Comparison of ENCODE assay signal across 8 cellular contexts in the genomic region with DNA sequence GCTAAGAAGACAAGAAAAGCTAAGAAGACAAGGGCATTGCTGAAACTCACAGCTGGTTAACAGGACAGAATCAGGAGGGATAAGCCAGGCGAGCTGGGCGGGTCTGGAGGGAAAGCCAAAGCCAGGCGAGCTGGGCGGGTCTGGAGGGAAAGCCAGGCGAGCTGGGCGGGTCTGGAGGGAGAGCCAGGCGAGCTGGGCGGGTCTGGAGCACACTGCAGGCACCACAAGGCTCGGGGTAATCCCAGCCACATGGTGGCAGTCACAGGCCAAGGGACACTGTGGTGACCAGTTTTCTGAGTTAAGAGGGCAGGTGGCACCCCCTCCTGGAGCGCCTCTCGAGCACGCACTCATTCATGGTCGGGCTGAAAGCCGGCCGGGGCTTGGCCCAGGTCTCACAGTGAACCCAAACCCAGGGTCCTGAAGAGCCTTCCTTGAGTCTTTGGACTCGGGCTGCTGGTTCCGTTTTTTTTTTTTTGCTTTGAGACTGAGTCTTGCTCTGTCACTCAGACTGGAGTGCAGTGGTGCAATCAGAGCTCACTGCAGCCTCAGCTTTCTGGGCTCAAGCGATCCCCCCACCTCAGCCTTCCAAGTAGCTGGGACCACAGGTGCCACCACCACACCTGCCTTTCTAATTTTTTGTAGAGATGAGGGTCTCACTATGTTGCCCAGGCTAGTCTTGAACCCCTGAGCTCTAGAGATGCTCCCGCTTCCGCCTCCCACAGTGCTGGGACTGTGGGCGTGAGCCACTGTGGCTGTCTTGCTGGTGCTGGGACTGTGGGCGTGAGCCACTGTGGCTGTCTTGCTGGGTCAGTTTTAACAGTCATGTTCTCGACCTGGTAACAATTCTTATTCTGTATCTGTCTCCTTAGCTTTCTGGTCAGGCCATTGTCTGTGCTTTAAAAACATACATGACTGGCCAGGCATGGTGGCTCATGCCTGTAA. TPM values are rescaled to one million over a fixed set of nuclear protein-coding genes. Genes with fewer than 3 reads are reported as not detected.
DNase-seq lines count a peak whose midpoint lies in the region; ATAC-seq and TF ChIP-seq lines count a peak whose summit lies in the region.

No MANE protein-coding gene starts in this region.

- H2BK5ac ChIP-seq in H9 (ENCODE audit: insufficient read length, low read length), result no peak overlapping the region

- no peak overlapping the region for H2BK120ac ChIP-seq in H9 (ENCODE audit: low read depth, low read length, poor library complexity, severe bottlenecking)

- H3K27me3 ChIP-seq in H9 (ENCODE audit: insufficient read depth, low read length) (no peaks in the 10 kb centered on the region), Peyer's patch (no peaks in the 10 kb centered on the region), left lung (no peaks in the 10 kb centered on the region), testis (no peaks in the 10 kb centered on the region)

- no peaks in the 10 kb centered on the region for H4K20me1 ChIP-seq in H9 (ENCODE audit: control insufficient read depth, insufficient read depth, insufficient read length)

- DNase-seq in CD1c-positive myeloid dendritic cell (ENCODE audit: extremely low spot score), result peak; percentile 13
- peak; percentile 97 for DNase-seq in H9
- DNase-seq in Peyer's patch, result peak; percentile 26 to 90 (median 85)
- DNase-seq in choroid plexus epithelial cell (ENCODE audit: low read depth), result peak; percentile 28
- DNase-seq in left lung, result peak; percentile 74 to 86
- peak; percentile 93 for DNase-seq in testis

- no peak overlapping the region for H2BK15ac ChIP-seq in H9 (ENCODE audit: low read depth, low read length)

- no peak overlapping the region for H2AFZ ChIP-seq in H9 (ENCODE audit: low read length)

- intact Hi-C loops in left lung (cut with DNase I), result no loop called here
- intact Hi-C loops in testis (cut with DNase I; ENCODE audit: low total_unique reads), result no loop called here

- H3K4ac ChIP-seq in H9 (ENCODE audit: low read depth, low read length), result no peak overlapping the region

- H3K36me3 ChIP-seq in Peyer's patch (peaks cover 0 to 97% (median 3%) of the 10 kb centered on the region in 3 donors), left lung (peaks cover 6 to 100% of the 10 kb centered on the region in 2 donors), testis (ENCODE audit: low read depth, missing control alignments) (no peaks in the 10 kb centered on the region)

- no peak for TF ChIP-seq POLR2A in Peyer's patch (IDR thresholded peaks at IDR 0.05)
- no peak for TF ChIP-seq POLR2A in testis (IDR thresholded peaks at IDR 0.05)

- H3K23ac ChIP-seq in H9 (ENCODE audit: insufficient read length, low read depth, low read length), result no peak overlapping the region

- no peak overlapping the region for H3K18ac ChIP-seq in H9 (ENCODE audit: insufficient read length, low read depth, low read length)

- H2BK20ac ChIP-seq in H9 (ENCODE audit: low read depth, low read length, poor library complexity, severe bottlenecking), result no peak overlapping the region

- H3K4me3 Mint-ChIP-seq in H9, result no peak overlapping the region; a peak in 2 of 5 replicates

- H2AK5ac ChIP-seq in H9 (ENCODE audit: insufficient read length, low read length), result no peak overlapping the region

- TF ChIP-seq CTCF in H9 (conservative IDR thresholded peaks at IDR 0.05), result peak; percentile 80
- peak in 4 of 6 experiments; percentile 34 to 75 (median 72) for TF ChIP-seq CTCF in Peyer's patch (IDR thresholded peaks at IDR 0.05)
- TF ChIP-seq CTCF in choroid plexus epithelial cell (conservative IDR thresholded peaks at IDR 0.05; ENCODE audit: low read depth, low read length), result peak; percentile 7
- peak; percentile 31 to 42 for TF ChIP-seq CTCF in left lung (IDR thresholded peaks at IDR 0.05)
- TF ChIP-seq CTCF in testis (IDR thresholded peaks at IDR 0.05), result peak; percentile 9 to 48 (median 41)

- no peak overlapping the region for H2BK12ac ChIP-seq in H9 (ENCODE audit: insufficient read length, low read depth, low read length)

- H3K27me3 Mint-ChIP-seq in H9 (ENCODE audit: low read depth), result no peaks in the 10 kb centered on the region; the same call in 1 of the 2 replicates

- no peak overlapping the region for H4K5ac ChIP-seq in H9 (ENCODE audit: insufficient read length, low read depth, low read length)

- H4K91ac ChIP-seq in H9 (ENCODE audit: insufficient read length, low read depth, low read length), result no peak overlapping the region

- ATAC-seq in left lung (peak; percentile 97), GM18519 (IDR thresholded peaks at IDR 0.05; ENCODE audit: low FRiP score, unreplicated experiment) (no peak), HG02852 (IDR thresholded peaks at IDR 0.05; ENCODE audit: unreplicated experiment) (no peak)

- H3K79me2 ChIP-seq in H9 (ENCODE audit: insufficient read depth, low read length), result no peaks in the 10 kb centered on the region

- H3K79me1 ChIP-seq in H9 (ENCODE audit: insufficient read depth, low read depth, low read length, poor library complexity, severe bottlenecking), result no peaks in the 10 kb centered on the region

- H3K14ac ChIP-seq in H9 (ENCODE audit: insufficient read depth, low read length), result no peak overlapping the region

- H3K36me3 Mint-ChIP-seq in H9 (ENCODE audit: insufficient read depth in 1 of 3, low read depth in 3 of 3), result peaks cover 61 to 90% (median 81%) of the 10 kb centered on the region in 3 experiments

- H3K27ac ChIP-seq in H9 (ENCODE audit: insufficient read length, low read depth, low read length), result no peak overlapping the region
- H3K27ac ChIP-seq in Peyer's patch, result no peak overlapping the region
- no peak overlapping the region for H3K27ac ChIP-seq in left lung
- H3K27ac ChIP-seq in testis, result peak overlapping the region in 1 of 2 donors; percentile 11

- H3K4me1 Mint-ChIP-seq in H9, result peaks cover 3 to 11% of the 10 kb centered on the region in 2 experiments

- H3K9me3 ChIP-seq in H9 (ENCODE audit: control insufficient read depth, low read depth, low read length), result no peaks in the 10 kb centered on the region
- H3K9me3 ChIP-seq in Peyer's patch, result no peaks in the 10 kb centered on the region
- H3K9me3 ChIP-seq in left lung, result no peaks in the 10 kb centered on the region
- H3K9me3 ChIP-seq in testis, result no peaks in the 10 kb centered on the region

- H3K23me2 ChIP-seq in H9 (ENCODE audit: insufficient read length, low read depth, low read length, poor library complexity, severe bottlenecking), result no peaks in the 10 kb centered on the region

- peak overlapping the region in 2 of 3 experiments; percentile 57 to 91; a peak in 4 of 7 replicates for H3K27ac Mint-ChIP-seq in H9

- H3T11ph ChIP-seq in H9 (ENCODE audit: low read length), result no peak overlapping the region

- no peak overlapping the region for H3K9ac ChIP-seq in H9 (ENCODE audit: extremely low read depth, insufficient read length, low read length)

- no CpG with 5 or more reads among the region's 23 CpGs for WGBS in H9 (ENCODE audit: extremely low coverage, insufficient read length, low lambda C conversion rate)
- WGBS in testis, 2 donors, result 50 to 71% methylated on average over 21 to 23 of the region's 23 CpGs

- H3K4me1 ChIP-seq in H9 (ENCODE audit: insufficient read depth, low read length) (no peaks in the 10 kb centered on the region), Peyer's patch (no peaks in the 10 kb centered on the region), left lung (no peaks in the 10 kb centered on the region), testis (peaks cover 4% of the 10 kb centered on the region)

- no peaks in the 10 kb centered on the region for H3K9me3 Mint-ChIP-seq in H9

- H3K4me2 ChIP-seq in H9 (ENCODE audit: insufficient read depth, insufficient read length, low read length), result no peak overlapping the region

- H3K4me3 ChIP-seq in Peyer's patch, result no peak overlapping the region
- H3K4me3 ChIP-seq in choroid plexus epithelial cell (ENCODE audit: low read depth, low read length), result no peak overlapping the region
- H3K4me3 ChIP-seq in left lung, result no peak overlapping the region
- no peak overlapping the region for H3K4me3 ChIP-seq in testis

- no peak overlapping the region for H4K8ac ChIP-seq in H9 (replicated peaks; ENCODE audit: insufficient read length, low read depth, low read length)

- H3K56ac ChIP-seq in H9 (ENCODE audit: insufficient read length, low read depth, low read length), result no peak overlapping the region

RNA-seq across cellular contexts. Expression of a gene that starts 40.2 kb away (rescaled TPM):
- 953 and 955 TPM in 2 replicates for total RNA-seq in H9 (2021)
- 100 to 1,000 TPM; 141 to 550 (median 254) TPM for total RNA-seq in Peyer's patch
- total RNA-seq in left lung, result 100 to 1,000 TPM; 515 to 585 TPM
- total RNA-seq in testis, result 100 to 1,000 TPM; 519 to 638 TPM
- 385 TPM for polyA plus RNA-seq in testis (ENCODE audit: insufficient read depth, low read depth, low replicate concordance)

Comparison
In these comparisons a context has a peak if more than half of its experiments do, and no peak if none do; other contexts are left out.
1. DNase-seq: peak in every context shown above with its lines; median percentile 97 in H9; 93 in testis; 85 in Peyer's patch; 80 in left lung; 28 in choroid plexus epithelial cell; 13 in CD1c-positive myeloid dendritic cell.
2. CTCF ChIP-seq: peak in every context shown above with its lines; median percentile 80 in H9; 72 in Peyer's patch; 41 in testis; 36 in left lung; 7 in choroid plexus epithelial cell.